Comparison of ENCODE assay signal across 8 cellular contexts in genomic region chr16:1769402-1770300, GRCh38. TPM values are rescaled to one million over a fixed set of nuclear protein-coding genes. Genes with fewer than 3 reads are reported as not detected.
DNase-seq lines count a peak whose midpoint lies in the region; ATAC-seq and TF ChIP-seq lines count a peak whose summit lies in the region.

No MANE protein-coding gene starts in this region.

- H3K9me3 ChIP-seq in iPS-18a (ENCODE audit: control insufficient read depth, low read depth, low read length), result no peaks in the 10 kb centered on the region

- H3K4me3 ChIP-seq in iPS-18a (ENCODE audit: low read length), result peak overlapping the region; percentile 81

- CTCF ChIA-PET in activated CD8-positive, alpha-beta memory T cell treated with anti-CD3 and anti-CD28 coated beads, Interleukin-2, amount 10 ng/mL, durations not matched to agents 7 days and 5 days (lab: Charles Lee), result interaction anchor here (1.3 kb wide), 1 partner anchor 64 kb away, joined by 4 read pairs; the partner anchor contains the start of gene MAPK8IP3
- CTCF ChIA-PET in activated CD4-positive, alpha-beta memory T cell treated with anti-CD3 and anti-CD28 coated beads for 36 hours (lab: Charles Lee), result interaction anchor here (1.0 kb wide), 1 partner anchor 63 kb away, joined by 3 read pairs; the partner anchor contains the start of gene MAPK8IP3
- CTCF ChIA-PET in GM10248 (lab: Yijun Ruan, JAX), result interaction anchor here (1.8 kb wide), 1 partner anchor 46 kb away, joined by 4 read pairs; no protein-coding TSS in a partner anchor

- POLR2A ChIA-PET in activated CD4-positive, alpha-beta memory T cell treated with anti-CD3 and anti-CD28 coated beads for 36 hours (lab: Charles Lee), result interaction anchor here (5.3 kb wide), 1 partner anchor 12 kb away, joined by 56 read pairs; the partner anchor contains the start of genes NUBP2 and SPSB3
- POLR2A ChIA-PET in GM10248 (lab: Yijun Ruan, JAX), result interaction anchor here (0.9 kb wide), 1 partner anchor 195 kb away, joined by 8 read pairs; the partner anchor contains the start of gene RPS2

- H3K4me1 ChIP-seq in iPS-18a (ENCODE audit: control insufficient read depth, low read depth, low read length), result no peaks in the 10 kb centered on the region

- no peaks in the 10 kb centered on the region for H3K36me3 ChIP-seq in iPS-18a (ENCODE audit: control insufficient read depth, low read depth, low read length)

- peaks cover 7% of the 10 kb centered on the region for H3K36me3 Mint-ChIP-seq in activated CD8-positive, alpha-beta memory T cell treated with anti-CD3 and anti-CD28 coated beads, Interleukin-2, amount 10 ng/mL, durations not matched to agents 7 days and 5 days
- H3K36me3 Mint-ChIP-seq in activated CD4-positive, alpha-beta memory T cell treated with anti-CD3 and anti-CD28 coated beads for 36 hours, result peaks cover 21% of the 10 kb centered on the region

- no peaks in the 10 kb centered on the region for H3K27me3 ChIP-seq in iPS-18a (ENCODE audit: control insufficient read depth, insufficient read depth, low read length)

- H3K9ac ChIP-seq in iPS-18a (ENCODE audit: low read length), result no peak overlapping the region

- H3K4me1 Mint-ChIP-seq in activated CD8-positive, alpha-beta memory T cell treated with anti-CD3 and anti-CD28 coated beads, Interleukin-2, amount 10 ng/mL, durations not matched to agents 7 days and 5 days, result peaks cover 9% of the 10 kb centered on the region
- peaks cover 6% of the 10 kb centered on the region for H3K4me1 Mint-ChIP-seq in activated CD4-positive, alpha-beta memory T cell treated with anti-CD3 and anti-CD28 coated beads for 36 hours (ENCODE audit: low read depth)

- no peaks in the 10 kb centered on the region for H3K9me3 Mint-ChIP-seq in activated CD8-positive, alpha-beta memory T cell treated with anti-CD3 and anti-CD28 coated beads, Interleukin-2, amount 10 ng/mL, durations not matched to agents 7 days and 5 days (ENCODE audit: low read depth)
- no peaks in the 10 kb centered on the region for H3K9me3 Mint-ChIP-seq in activated CD4-positive, alpha-beta memory T cell treated with anti-CD3 and anti-CD28 coated beads for 36 hours

- H3K27ac ChIP-seq in iPS-18a (ENCODE audit: low read length) (no peak overlapping the region), substantia nigra (ENCODE audit: low read depth, low read length, poor library complexity, severe bottlenecking) (peak overlapping the region; percentile 88)

- H3K4me3 Mint-ChIP-seq in activated CD8-positive, alpha-beta memory T cell treated with anti-CD3 and anti-CD28 coated beads, Interleukin-2, amount 10 ng/mL, durations not matched to agents 7 days and 5 days, result peak overlapping the region; percentile 100
- peak overlapping the region; percentile 94 for H3K4me3 Mint-ChIP-seq in activated CD4-positive, alpha-beta memory T cell treated with anti-CD3 and anti-CD28 coated beads for 36 hours

- no peak for TF ChIP-seq CTCF in GM10248 (IDR thresholded peaks at IDR 0.05; ENCODE audit: control extremely low read depth, extremely low read depth, low read depth, missing control alignments)

- no peak overlapping the region for H3K27ac Mint-ChIP-seq in activated CD8-positive, alpha-beta memory T cell treated with anti-CD3 and anti-CD28 coated beads, Interleukin-2, amount 10 ng/mL, durations not matched to agents 7 days and 5 days
- H3K27ac Mint-ChIP-seq in activated CD4-positive, alpha-beta memory T cell treated with anti-CD3 and anti-CD28 coated beads for 36 hours, result peak overlapping the region; percentile 82

- H3K27me3 Mint-ChIP-seq in activated CD8-positive, alpha-beta memory T cell treated with anti-CD3 and anti-CD28 coated beads, Interleukin-2, amount 10 ng/mL, durations not matched to agents 7 days and 5 days, result no peaks in the 10 kb centered on the region
- no peaks in the 10 kb centered on the region for H3K27me3 Mint-ChIP-seq in activated CD4-positive, alpha-beta memory T cell treated with anti-CD3 and anti-CD28 coated beads for 36 hours

- no peak for ATAC-seq in activated CD8-positive, alpha-beta memory T cell treated with anti-CD3 and anti-CD28 coated beads, Interleukin-2, amount 10 ng/mL, durations not matched to agents 7 days and 5 days

- intact Hi-C loops in activated CD4-positive, alpha-beta memory T cell treated with anti-CD3 and anti-CD28 coated beads for 36 hours (cut with micrococcal nuclease), result loop anchor here (2.0 to 5.0 kb wide), 2 partner anchors 63 to 157 kb away; partner anchors contain the start of genes CRAMP1, IFT140 and MAPK8IP3

- DNase-seq in activated CD8-positive, alpha-beta memory T cell treated with anti-CD3 and anti-CD28 coated beads, Interleukin-2, amount 10 ng/mL, durations not matched to agents 7 days and 5 days, result no peak
- no peak for DNase-seq in activated CD8-positive, alpha-beta memory T cell treated with anti-CD3 and anti-CD28 coated beads for 24 hours
- DNase-seq in activated CD4-positive, alpha-beta memory T cell treated with anti-CD3 and anti-CD28 coated beads for 36 hours, result no peak
- DNase-seq in substantia nigra (lab: John Stamatoyannopoulos, UW) (peak in 4 of 49 donors; percentile 31 to 50 (median 36)), GM10248 (ENCODE audit: extremely low spot score) (no peak), COR-L47 (lab: John Stamatoyannopoulos, UW) (no peak)
- no peak for DNase-seq in activated CD8-positive, alpha-beta memory T cell treated with anti-CD3 and anti-CD28 coated beads, Interleukin-2, amount 50 U/mL, for 4 hours

RNA-seq across cellular contexts. Expression of gene NME3, which starts 1.7 kb away (rescaled TPM):
- total RNA-seq in activated CD8-positive, alpha-beta memory T cell treated with anti-CD3 and anti-CD28 coated beads, Interleukin-2, amount 10 ng/mL, durations not matched to agents 7 days and 5 days, result 10 to 100 TPM; 46.0 to 50.4 TPM
- 10 to 100 TPM; 53.0 to 53.1 TPM for total RNA-seq in activated CD4-positive, alpha-beta memory T cell treated with anti-CD3 and anti-CD28 coated beads for 36 hours

RNA-seq across cellular contexts. Expression of gene EME2, which starts 3.0 kb away (rescaled TPM):
- 10 to 100 TPM; 22.3 to 34.6 TPM for total RNA-seq in activated CD8-positive, alpha-beta memory T cell treated with anti-CD3 and anti-CD28 coated beads, Interleukin-2, amount 10 ng/mL, durations not matched to agents 7 days and 5 days
- 10 to 100 TPM; 11.9 to 15.3 TPM for total RNA-seq in activated CD4-positive, alpha-beta memory T cell treated with anti-CD3 and anti-CD28 coated beads for 36 hours

RNA-seq across cellular contexts. Expression of gene MRPS34, which starts 3.3 kb away (rescaled TPM):
- total RNA-seq in activated CD8-positive, alpha-beta memory T cell treated with anti-CD3 and anti-CD28 coated beads, Interleukin-2, amount 10 ng/mL, durations not matched to agents 7 days and 5 days, result 100 to 1,000 TPM; 134 to 154 TPM
- 100 to 1,000 TPM; 151 to 152 TPM for total RNA-seq in activated CD4-positive, alpha-beta memory T cell treated with anti-CD3 and anti-CD28 coated beads for 36 hours

RNA-seq across cellular contexts. Expression of gene SPSB3, which starts 12.7 kb away (rescaled TPM):
- total RNA-seq in activated CD8-positive, alpha-beta memory T cell treated with anti-CD3 and anti-CD28 coated beads, Interleukin-2, amount 10 ng/mL, durations not matched to agents 7 days and 5 days, result 10 to 100 TPM; 35.7 to 36.5 TPM
- total RNA-seq in activated CD4-positive, alpha-beta memory T cell treated with anti-CD3 and anti-CD28 coated beads for 36 hours, result 10 to 100 TPM; 21.2 to 21.8 TPM

RNA-seq across cellular contexts. Expression of gene NUBP2, which starts 13.1 kb away (rescaled TPM):
- 10 to 100 TPM; 52.5 to 64.0 TPM for total RNA-seq in activated CD8-positive, alpha-beta memory T cell treated with anti-CD3 and anti-CD28 coated beads, Interleukin-2, amount 10 ng/mL, durations not matched to agents 7 days and 5 days
- 10 to 100 TPM; 45.9 to 48.0 TPM for total RNA-seq in activated CD4-positive, alpha-beta memory T cell treated with anti-CD3 and anti-CD28 coated beads for 36 hours
